15 cellular contexts compared by ENCODE assay signal in genomic region chr11:113267536-113267935, GRCh38. TPM values are rescaled to one million over a fixed set of nuclear protein-coding genes. Genes with fewer than 3 reads are reported as not detected.
DNase-seq lines count a peak whose midpoint lies in the region; TF ChIP-seq lines count a peak whose summit lies in the region.
"Had no signal": no experiment of that assay in that cellular context is flagged by ENCODE, and none has a peak within 500 bp of the region (broad histone marks: within the 10 kb centered on the region; RNA-seq: fewer than 3 reads in every experiment).

No MANE protein-coding gene starts in this region.

- H3K4me3 ChIP-seq in esophagus squamous epithelium: no peak overlapping the region

- 82 to 88% methylated on average over 7 of the region's 7 CpGs for WGBS in esophagus squamous epithelium, 2 donors

- TF ChIP-seq POLR2A in esophagus squamous epithelium (IDR thresholded peaks at IDR 0.05): no peak

- no peaks in the 10 kb centered on the region for H3K4me1 ChIP-seq in esophagus squamous epithelium

- H3K27ac ChIP-seq in esophagus squamous epithelium: no peak overlapping the region

- no peak for TF ChIP-seq CTCF in esophagus squamous epithelium (IDR thresholded peaks at IDR 0.05)

- DNase-seq in NCI-H510A treated with DMSO at 0.1 percent for 48 hours (lab: John Stamatoyannopoulos, UW) (peak; percentile 16), NCI-H510A (lab: John Stamatoyannopoulos, UW) (no peak), head of caudate nucleus (peak; percentile 45 to 89 (median 75)), occipital lobe (lab: John Stamatoyannopoulos, UW) (peak; percentile 31), esophagus squamous epithelium (lab: John Stamatoyannopoulos, UW) (no peak), dermis blood vessel endothelial cell (no peak), kidney tubule cell (ENCODE audit: low spot score) (no peak), NCI-H2107 treated with DMSO at 0.1 percent for 48 hours (lab: John Stamatoyannopoulos, UW; ENCODE audit: unreplicated experiment) (no peak)
- DNase-seq: COR-L47, DMS79, NCI-H1417, NCI-H1930, NCI-H2171 treated with DMSO at 0.1 percent for 48 hours, NCI-H524, SIG-M5 had no signal

- no peaks in the 10 kb centered on the region for H3K36me3 ChIP-seq in esophagus squamous epithelium

- intact Hi-C loops in head of caudate nucleus (cut with DNase I) (no loop called here), esophagus squamous epithelium (cut with DNase I) (no loop called here)

- no peaks in the 10 kb centered on the region for H3K9me3 ChIP-seq in esophagus squamous epithelium

- no peaks in the 10 kb centered on the region for H3K27me3 ChIP-seq in esophagus squamous epithelium

RNA-seq across cellular contexts. Expression of gene TTC12, which starts 46.8 kb away (rescaled TPM):
- total RNA-seq in occipital lobe: 1.4 TPM
- total RNA-seq in esophagus squamous epithelium: 10 to 100 TPM in 2 of 4 donors, 1 to 10 TPM in 2; 2.2 to 14.7 (median 10.8) TPM
- 4.4 and 5.4 TPM in 2 replicates for total RNA-seq in dermis blood vessel endothelial cell

Comparison
In these comparisons a context has a peak if more than half of its experiments do, and no peak if none do; other contexts are left out.
1. DNase-seq: peak in NCI-H510A treated with DMSO at 0.1 percent for 48 hours (single experiment), head of caudate nucleus (42 of 42) and occipital lobe (single experiment); none in NCI-H510A (single experiment), esophagus squamous epithelium (single experiment), dermis blood vessel endothelial cell (single experiment), kidney tubule cell (single experiment) and NCI-H2107 treated with DMSO at 0.1 percent for 48 hours (single experiment).